ENCODE assay signal across 4 cellular contexts in the genomic region with DNA sequence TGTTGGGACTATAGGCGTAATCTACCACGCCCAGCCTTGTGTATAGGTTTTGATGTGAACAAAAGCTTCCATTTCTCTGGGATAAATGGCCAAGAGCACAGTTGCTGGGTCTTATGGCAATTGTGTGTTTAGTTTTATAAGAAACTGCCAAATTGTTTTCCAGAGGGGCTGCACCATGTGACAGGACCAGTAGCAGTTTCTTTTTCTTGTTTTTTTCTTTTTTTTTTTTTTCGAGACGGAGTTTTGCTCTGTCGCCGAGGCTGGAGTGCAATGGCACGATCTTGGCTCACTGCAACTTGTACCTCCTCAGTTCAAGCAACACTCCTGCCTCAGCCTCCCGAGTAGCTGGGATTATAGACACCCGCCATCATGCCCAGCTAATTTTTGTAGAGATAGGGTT.
"Had no signal": no experiment of that assay in that cellular context is flagged by ENCODE, and none has a peak within 500 bp of the region (broad histone marks: within the 10 kb centered on the region; RNA-seq: fewer than 3 reads in every experiment).

No MANE protein-coding gene starts in this region.

- H3K4me2 ChIP-seq: GM23338 had no signal

- DNase-seq: H9, IMR-90 had no signal

- H3K4me3 ChIP-seq: GM23338, K562 had no signal

- H2AFZ ChIP-seq: GM23338 had no signal
